Comparison of ENCODE assay signal across 8 cellular contexts in genomic region chr9:16191691-16192402, GRCh38.
DNase-seq lines count a peak whose midpoint lies in the region; ATAC-seq and TF ChIP-seq lines count a peak whose summit lies in the region.

No MANE protein-coding gene starts in this region.

- H2BK20ac ChIP-seq in IMR-90 (ENCODE audit: low read depth, low read length): peak overlapping the region; percentile 100

- H4K20me1 ChIP-seq in IMR-90 (ENCODE audit: insufficient read depth, low read length): peaks cover 3% of the 10 kb centered on the region; the same call in 1 of the 2 replicates

- dilution Hi-C loops in IMR-90 (cut with HindIII; ENCODE audit: low sequenced_read_pairs, unreplicated experiment): no loop called here

- H2AK9ac ChIP-seq in IMR-90 (replicated peaks; ENCODE audit: low read depth, low read length, poor library complexity): peak overlapping the region; percentile 96

- peak overlapping the region; percentile 92 for H3K27ac ChIP-seq in IMR-90 (ENCODE audit: insufficient read depth, low read length)
- peak overlapping the region; percentile 39; the same call in 1 of the 2 replicates for H3K27ac ChIP-seq in SJSA1
- peak overlapping the region in 2 of 5 donors; percentile 22 to 60 for H3K27ac ChIP-seq in stomach

- peaks cover 2% of the 10 kb centered on the region for H3K9me3 ChIP-seq in IMR-90 (ENCODE audit: control insufficient read depth, insufficient read depth, low read length)
- no peaks in the 10 kb centered on the region for H3K9me3 ChIP-seq in SJSA1 (replicated peaks)
- peaks cover 0 to 9% (median 0%) of the 10 kb centered on the region in 4 donors for H3K9me3 ChIP-seq in stomach

- WGBS in IMR-90 (ENCODE audit: extremely low coverage in 2 of 2, insufficient read length in 1 of 2), 2 experiments: 13% methylated on average over 2 of the region's 14 CpGs; no CpG with 5 or more reads in 1 of the 2 experiments
- WGBS in stomach, 5 donors: 2 to 4% (median 3%) methylated on average over 9 to 14 of the region's 14 CpGs

- intact Hi-C loops in IMR-90 (cut with micrococcal nuclease): loop anchor here (1.0 to 10.0 kb wide), 9 partner anchors 145 to 679 kb away; partner anchors contain the start of gene BNC2
- intact Hi-C loops in stomach (cut with DNase I; ENCODE audit: low total_unique reads): no loop called here

- peak; percentile 39 for DNase-seq in CD1c-positive myeloid dendritic cell (ENCODE audit: extremely low spot score)
- DNase-seq in IMR-90: peak; percentile 87
- DNase-seq in SJSA1 (ENCODE audit: low read depth in 1 of 2, low spot score in 2 of 2): peak; percentile 76 to 79
- DNase-seq in dermis microvascular lymphatic vessel endothelial cell (ENCODE audit: low read depth in 2 of 2): peak; percentile 7 to 55
- DNase-seq in lung microvascular endothelial cell (ENCODE audit: low read depth in 2 of 2): peak; percentile 64 to 67
- peak; percentile 79 for DNase-seq in stomach

- peak overlapping the region; percentile 97; the same call in 2 of the 3 replicates for H2BK15ac ChIP-seq in IMR-90 (ENCODE audit: low read depth, low read length)

- H3K4me3 ChIP-seq in IMR-90 (ENCODE audit: insufficient read depth, low read depth, low read length) (peak overlapping the region; percentile 1; the same call in 1 of the 2 replicates), SJSA1 (no peak overlapping the region), stomach (no peak overlapping the region)

- TF ChIP-seq POLR2A in IMR-90 (IDR thresholded peaks at IDR 0.05; ENCODE audit: low read depth, low read length) (no peak), stomach (IDR thresholded peaks at IDR 0.05) (no peak)

- H2AFZ ChIP-seq in IMR-90 (replicated peaks; ENCODE audit: low read length, poor library complexity): peak overlapping the region; percentile 89

- CTCF ChIA-PET in IMR-90 (lab: Yijun Ruan, JAX): interaction anchor here (0.7 to 1.0 kb wide), 3 partner anchors 11 to 634 kb away, joined by 3 read pairs; no protein-coding TSS in a partner anchor

- H2BK120ac ChIP-seq in IMR-90 (ENCODE audit: low read depth, low read length): peak overlapping the region; percentile 99

- H3K4me1 ChIP-seq in IMR-90 (ENCODE audit: control insufficient read depth, insufficient read depth, low read length) (peaks cover 28% of the 10 kb centered on the region), SJSA1 (replicated peaks) (peaks cover 41% of the 10 kb centered on the region), stomach (peaks cover 3 to 15% (median 10%) of the 10 kb centered on the region in 4 donors)

- POLR2A ChIA-PET in IMR-90 (lab: Charles Lee; ENCODE audit: unreplicated experiment): no interaction called here

- TF ChIP-seq EP300 in stomach (IDR thresholded peaks at IDR 0.05): no peak

- peak overlapping the region; percentile 94 for H3K56ac ChIP-seq in IMR-90 (ENCODE audit: extremely low read depth, insufficient read depth, low read length)

- H3K4ac ChIP-seq in IMR-90 (ENCODE audit: low read depth, low read length): peak overlapping the region; percentile 98

- peak overlapping the region; percentile 75 for H4K5ac ChIP-seq in IMR-90 (ENCODE audit: low read depth, low read length)

- peak overlapping the region; percentile 98 for H4K91ac ChIP-seq in IMR-90 (ENCODE audit: insufficient read depth, low read depth, low read length)

- TF ChIP-seq RAD21 in IMR-90 (IDR thresholded peaks at IDR 0.05; ENCODE audit: low read length): peak; percentile 95

- peak overlapping the region; percentile 97 for H2BK5ac ChIP-seq in IMR-90 (ENCODE audit: low read depth, low read length, poor library complexity, severe bottlenecking)

- peak overlapping the region; percentile 68 to 95 for H4K8ac ChIP-seq in IMR-90 (ENCODE audit: low read depth in 2 of 2, low read length in 2 of 2)

- peak overlapping the region; percentile 96 for H3K23ac ChIP-seq in IMR-90 (ENCODE audit: low read depth, low read length)

- peak overlapping the region; percentile 58 for H3K4me2 ChIP-seq in IMR-90 (ENCODE audit: low read depth, low read length)

- H3K79me1 ChIP-seq in IMR-90 (ENCODE audit: low read depth in 1 of 2, low read length in 2 of 2): 0 out of 4 replicates have a peak, but pooled peaks cover 0 to 4% of the 10 kb centered on the region in 2 experiments

- TF ChIP-seq CTCF in IMR-90 (conservative IDR thresholded peaks at IDR 0.05; ENCODE audit: low read depth, low read length) (peak; percentile 91), stomach (IDR thresholded peaks at IDR 0.05) (peak in 5 of 7 experiments; percentile 65 to 74 (median 71))

- peak overlapping the region; percentile 51 for H3K9ac ChIP-seq in IMR-90 (ENCODE audit: low read depth, low read length)

- H3K18ac ChIP-seq in IMR-90 (ENCODE audit: low read depth, low read length): peak overlapping the region; percentile 82

- no peaks in the 10 kb centered on the region for H3K27me3 ChIP-seq in IMR-90 (ENCODE audit: control insufficient read depth, insufficient read depth, low read length)
- H3K27me3 ChIP-seq in SJSA1 (replicated peaks): no peaks in the 10 kb centered on the region
- H3K27me3 ChIP-seq in stomach: no peaks in the 10 kb centered on the region

- ATAC-seq in GM18909 (IDR thresholded peaks at IDR 0.05; ENCODE audit: poor library complexity, unreplicated experiment) (peak; percentile 88), IMR-90 (ENCODE audit: low read depth) (peak; percentile 89), HG02973 (IDR thresholded peaks at IDR 0.05; ENCODE audit: unreplicated experiment) (no peak)

- in situ Hi-C loops in IMR-90 (cut with MboI; ENCODE audit: low sequenced_read_pairs): loop anchor here (10.0 kb wide), 1 partner anchor 523 kb away; no protein-coding TSS in a partner anchor

- no TSS peak for BruUV-seq in IMR-90 (replicated peaks; lab: Mats Ljungman, UMichigan)

- peak overlapping the region; percentile 91 for H3K14ac ChIP-seq in IMR-90 (replicated peaks; ENCODE audit: low read depth, low read length)

- peak overlapping the region; percentile 87 for H2AK5ac ChIP-seq in IMR-90 (ENCODE audit: low read depth, low read length)

- H3K9me1 ChIP-seq in IMR-90 (ENCODE audit: insufficient read depth, low read length): peaks cover 21% of the 10 kb centered on the region

- H3K36me3 ChIP-seq in IMR-90 (ENCODE audit: control insufficient read depth, insufficient read depth, low read length): no peaks in the 10 kb centered on the region
- H3K36me3 ChIP-seq in SJSA1: no peaks in the 10 kb centered on the region
- H3K36me3 ChIP-seq in stomach: no peaks in the 10 kb centered on the region

TF ChIP-seq in IMR-90, 13 proteins besides CTCF, POLR2A, EP300 and RAD21:
- no peak for TF ChIP-seq ELK1 (IDR thresholded peaks at IDR 0.05; ENCODE audit: borderline replicate concordance, low read depth, low read length)
- peak; percentile 56; the same call in 1 of the 2 replicates for TF ChIP-seq CEBPB (IDR thresholded peaks at IDR 0.05; ENCODE audit: low read depth, low read length)
- TF ChIP-seq SMC3 (IDR thresholded peaks at IDR 0.05; ENCODE audit: low read depth, low read length): peak; percentile 86
- TF ChIP-seq RCOR1 (IDR thresholded peaks at IDR 0.05; ENCODE audit: insufficient replicate concordance, low read length): peak; percentile 23
- no peak for TF ChIP-seq BHLHE40 (IDR thresholded peaks at IDR 0.05; ENCODE audit: low read depth, low read length)
- TF ChIP-seq MAZ (IDR thresholded peaks at IDR 0.05; ENCODE audit: borderline replicate concordance, low read depth, low read length): peak; percentile 43; the same call in 1 of the 2 replicates
- TF ChIP-seq FOS (IDR thresholded peaks at IDR 0.05; ENCODE audit: low read depth, low read length): peak; percentile 19; the same call in 1 of the 2 replicates
- TF ChIP-seq NFE2L2 (IDR thresholded peaks at IDR 0.05; ENCODE audit: low read depth, low read length): no peak

Comparison
In these comparisons a context has a peak if more than half of its experiments do, and no peak if none do; other contexts are left out.
1. DNase-seq: peak in every context shown above with its lines; median percentile 87 in IMR-90; 79 in stomach; 78 in SJSA1; 66 in lung microvascular endothelial cell; 39 in CD1c-positive myeloid dendritic cell; 31 in dermis microvascular lymphatic vessel endothelial cell.